Comparison of ENCODE assay signal across 8 cellular contexts in genomic region chr15:92161039-92161670, GRCh38.
DNase-seq lines count a peak whose midpoint lies in the region; ATAC-seq and TF ChIP-seq lines count a peak whose summit lies in the region.

No MANE protein-coding gene starts in this region.

- TF ChIP-seq POLR2A in right lobe of liver (IDR thresholded peaks at IDR 0.05): no peak

- peak overlapping the region; percentile 36; the same call in 1 of the 2 replicates for H2AFZ ChIP-seq in OCI-LY7 (ENCODE audit: low read length)

- H3K36me3 ChIP-seq in OCI-LY7 (ENCODE audit: insufficient read depth, low read length) (peaks cover 9% of the 10 kb centered on the region; the same call in 1 of the 2 replicates), colonic mucosa (no peaks in the 10 kb centered on the region), right lobe of liver (no peaks in the 10 kb centered on the region)

- H3K4me2 ChIP-seq in OCI-LY7 (ENCODE audit: low read length): peak overlapping the region; percentile 68

- H3K4me3 ChIP-seq in OCI-LY7 (ENCODE audit: low read depth, low read length, poor library complexity, severe bottlenecking) (peak overlapping the region; percentile 24), coronary artery (no peak overlapping the region), colonic mucosa (no peak overlapping the region), right lobe of liver (no peak overlapping the region)

- no peak overlapping the region for H3K9ac ChIP-seq in colonic mucosa (ENCODE audit: low read depth in 2 of 2, low read length in 2 of 2)

- no TSS peak for BruUV-seq in OCI-LY7 (replicated peaks; lab: Mats Ljungman, UMichigan)

- POLR2A ChIA-PET in OCI-LY7 (lab: Charles Lee): interaction anchor here (0.8 kb wide), 1 partner anchor 27 kb away, joined by 3 read pairs; no protein-coding TSS in a partner anchor

- intact Hi-C loops in OCI-LY7 (cut with micrococcal nuclease; ENCODE audit: unreplicated experiment) (no loop called here), colonic mucosa (cut with DNase I) (no loop called here), right lobe of liver (cut with DNase I) (no loop called here)

- DNase-seq in GM10266 (ENCODE audit: extremely low spot score) (peak; percentile 23), OCI-LY7 (ENCODE audit: low spot score) (peak; percentile 42), coronary artery (ENCODE audit: low spot score) (no peak), colonic mucosa (no peak), right lobe of liver (no peak), inferior parietal cortex (ENCODE audit: extremely low spot score) (no peak)

- H3K27me3 ChIP-seq in colonic mucosa (no peaks in the 10 kb centered on the region), right lobe of liver (no peaks in the 10 kb centered on the region)

- TF ChIP-seq CTCF in GM10266 (IDR thresholded peaks at IDR 0.05; ENCODE audit: control insufficient read depth, insufficient read depth, low read depth, missing control alignments) (no peak), OCI-LY7 (conservative IDR thresholded peaks at IDR 0.05; ENCODE audit: low read length) (no peak), coronary artery (IDR thresholded peaks at IDR 0.05) (no peak), colonic mucosa (IDR thresholded peaks at IDR 0.05) (no peak), right lobe of liver (IDR thresholded peaks at IDR 0.05) (no peak)

- H3K9me2 ChIP-seq in OCI-LY7 (ENCODE audit: insufficient read depth, low read length): no peaks in the 10 kb centered on the region

- ATAC-seq in GM19372 (IDR thresholded peaks at IDR 0.05; ENCODE audit: low read depth, unreplicated experiment) (peak; percentile 89), HG03045 (IDR thresholded peaks at IDR 0.05; ENCODE audit: unreplicated experiment) (peak; percentile 91), right lobe of liver (no peak)

- H4K20me1 ChIP-seq in OCI-LY7 (ENCODE audit: insufficient read depth, low read length): no peaks in the 10 kb centered on the region

- peak overlapping the region; percentile 36 for H3K27ac ChIP-seq in OCI-LY7 (ENCODE audit: low read depth, low read length, poor library complexity, severe bottlenecking)
- no peak overlapping the region for H3K27ac ChIP-seq in coronary artery
- H3K27ac ChIP-seq in colonic mucosa: no peak overlapping the region
- H3K27ac ChIP-seq in right lobe of liver: no peak overlapping the region

- H3K9me3 ChIP-seq in OCI-LY7 (ENCODE audit: low read length): no peaks in the 10 kb centered on the region
- H3K9me3 ChIP-seq in colonic mucosa: no peaks in the 10 kb centered on the region
- no peaks in the 10 kb centered on the region for H3K9me3 ChIP-seq in right lobe of liver

- CTCF ChIA-PET in OCI-LY7 (lab: Charles Lee; ENCODE audit: unreplicated experiment): no interaction called here

- H3K79me2 ChIP-seq in OCI-LY7 (ENCODE audit: insufficient read depth, low read depth, low read length): no peaks in the 10 kb centered on the region

- 79% methylated on average over 2 of the region's 6 CpGs for WGBS in right lobe of liver (ENCODE audit: insufficient coverage, low coverage, low lambda C conversion rate, missing lambda C conversion rate)

- H3K4me1 ChIP-seq in OCI-LY7 (ENCODE audit: insufficient read depth, low read length, poor library complexity, severe bottlenecking): peaks cover 15% of the 10 kb centered on the region
- peaks cover 3% of the 10 kb centered on the region for H3K4me1 ChIP-seq in colonic mucosa
- H3K4me1 ChIP-seq in right lobe of liver: peaks cover 0 to 18% (median 0%) of the 10 kb centered on the region in 4 donors

Comparison
In these comparisons a context has a peak if more than half of its experiments do, and no peak if none do; other contexts are left out.
1. DNase-seq: peak in GM10266 (single experiment) and OCI-LY7 (single experiment); none in coronary artery (single experiment), colonic mucosa (single experiment), right lobe of liver (0 of 3) and inferior parietal cortex (single experiment).
2. ATAC-seq: peak in GM19372 (single experiment) and HG03045 (single experiment); none in right lobe of liver (0 of 4).